In genomic region chr20:63275825-63276224, GRCh38 we compare ENCODE assay signal across 18 cellular contexts. TPM values are rescaled to one million over a fixed set of nuclear protein-coding genes. Genes with fewer than 3 reads are reported as not detected.
A peak's percentile ranks its signal among the peaks of the same experiment; 100 is the strongest.
DNase-seq lines count a peak whose midpoint lies in the region; ATAC-seq, FAIRE-seq and TF ChIP-seq lines count a peak whose summit lies in the region.
"Had no signal": no experiment of that assay in that cellular context is flagged by ENCODE, and none has a peak within 500 bp of the region (broad histone marks: within the 10 kb centered on the region; RNA-seq: fewer than 3 reads in every experiment).

No MANE protein-coding gene starts in this region.

- TF ChIP-seq POLR2A in HepG2 (IDR thresholded peaks at IDR 0.05; ENCODE audit: insufficient read depth in 1 of 2, low read depth in 2 of 2, low read length in 2 of 2) (no peak), right lobe of liver (IDR thresholded peaks at IDR 0.05) (no peak)

- no peak overlapping the region for H3K4me2 ChIP-seq in HepG2 (ENCODE audit: low read depth, low read length)
- H3K4me2 ChIP-seq: A549 had no signal

- no peak for FAIRE-seq in HepG2 (lab: Jason Lieb, UNC)
- FAIRE-seq: A549, GM12892, H1 had no signal

- H3K36me3 Mint-ChIP-seq in nephron (ENCODE audit: low read depth) (peaks cover 16% of the 10 kb centered on the region), type B pancreatic cell (no peaks in the 10 kb centered on the region)

- ATAC-seq in HepG2 (no peak), right lobe of liver (no peak), GM19035 (IDR thresholded peaks at IDR 0.05; ENCODE audit: unreplicated experiment) (no peak)
- ATAC-seq: A549 had no signal

- no TSS peak for BruUV-seq in HepG2 (replicated peaks; lab: Mats Ljungman, UMichigan)

- 98% methylated on average over 18 of the region's 18 CpGs for WGBS in HepG2 (ENCODE audit: low lambda C conversion rate)
- WGBS in right lobe of liver (ENCODE audit: insufficient coverage, low coverage, low lambda C conversion rate, missing lambda C conversion rate), result 90% methylated on average over 2 of the region's 18 CpGs

- no peaks in the 10 kb centered on the region; a peak in 1 of 5 replicates for H3K27me3 ChIP-seq in HepG2 (ENCODE audit: control insufficient read depth in 1 of 2, insufficient read depth in 2 of 2, low read length in 2 of 2)
- no peaks in the 10 kb centered on the region for H3K27me3 ChIP-seq in right lobe of liver

- H3K9me3 ChIP-seq in HepG2 (ENCODE audit: low read length), result no peaks in the 10 kb centered on the region
- no peaks in the 10 kb centered on the region for H3K9me3 ChIP-seq in right lobe of liver
- H3K9me3 ChIP-seq: A549 had no signal

- H3K4me1 ChIP-seq in HepG2 (ENCODE audit: insufficient read depth, low read length) (peaks cover 20% of the 10 kb centered on the region), right lobe of liver (peaks cover 0 to 13% (median 6%) of the 10 kb centered on the region in 4 donors)

- POLR2A ChIA-PET in HepG2 (lab: Yijun Ruan, JAX), result no interaction called here

- no peak overlapping the region for H3K4me3 ChIP-seq in HepG2 (replicated peaks in 1 of 3; ENCODE audit: insufficient read depth in 1 of 3, low read depth in 2 of 3, low read length in 3 of 3)
- H3K4me3 ChIP-seq in right lobe of liver, result no peak overlapping the region
- H3K4me3 ChIP-seq: A549 had no signal

- TF ChIP-seq CTCF in HepG2 (CRISPR knock-in tag; IDR thresholded peaks at IDR 0.05) (no peak), right lobe of liver (IDR thresholded peaks at IDR 0.05) (no peak), nephron (IDR thresholded peaks at IDR 0.05; ENCODE audit: unreplicated experiment in 3 of 3) (no peak), type B pancreatic cell (conservative IDR thresholded peaks at IDR 0.05) (no peak)

- TF ChIP-seq RAD21 in HepG2 (CRISPR knock-in tag; IDR thresholded peaks at IDR 0.05), result no peak

- H3K4me3 Mint-ChIP-seq in nephron, result peak overlapping the region; percentile 42 to 85 (median 77)
- peak overlapping the region; percentile 55 for H3K4me3 Mint-ChIP-seq in type B pancreatic cell

- no peaks in the 10 kb centered on the region for H3K27me3 Mint-ChIP-seq in nephron (ENCODE audit: low read depth)
- no peaks in the 10 kb centered on the region for H3K27me3 Mint-ChIP-seq in type B pancreatic cell
- H3K27me3 Mint-ChIP-seq: CD4-positive, alpha-beta memory T cell had no signal

- H3K27ac ChIP-seq in HepG2 (ENCODE audit: extremely low read length, insufficient read depth, low read length), result no peak overlapping the region
- H3K27ac ChIP-seq in right lobe of liver, result no peak overlapping the region
- H3K27ac ChIP-seq: 22Rv1, C4-2B had no signal

- TF ChIP-seq EP300 in HepG2 (IDR thresholded peaks at IDR 0.05; ENCODE audit: low read depth in 2 of 2, low read length in 2 of 2), result no peak
- TF ChIP-seq EP300 in HepG2 (CRISPR knock-in tag; IDR thresholded peaks at IDR 0.05; ENCODE audit: borderline replicate concordance), result no peak

- intact Hi-C loops in HepG2 (cut with micrococcal nuclease; ENCODE audit: unreplicated experiment), result no loop called here
- intact Hi-C loops in right lobe of liver (cut with DNase I), result loop anchor here in 1 of 2 donors (5.0 kb wide), 1 partner anchor 406 kb away; no protein-coding TSS in a partner anchor

- CTCF ChIA-PET in HepG2 (lab: Yijun Ruan, JAX; ENCODE audit: low intra/inter-chr PET ratio, low total read pairs), result no interaction called here

- peaks cover 40 to 57% of the 10 kb centered on the region in 2 experiments for H3K36me3 ChIP-seq in HepG2 (replicated peaks in 1 of 2; ENCODE audit: control insufficient read depth in 1 of 2, insufficient read depth in 2 of 2, low read length in 2 of 2)
- peaks cover 0 to 31% (median 6%) of the 10 kb centered on the region in 4 donors for H3K36me3 ChIP-seq in right lobe of liver

- peaks cover 41% of the 10 kb centered on the region for H3K79me2 ChIP-seq in HepG2 (ENCODE audit: insufficient read depth, low read length)

- in situ Hi-C loops in HepG2 (cut with HindIII; ENCODE audit: extremely low pct_ligation_motif_present, low pct_unique_long_range_greater_than_20kb), result no loop called here

- no peak overlapping the region for H2AFZ ChIP-seq in HepG2 (ENCODE audit: low read length)

- H4K20me1 ChIP-seq in HepG2 (ENCODE audit: insufficient read depth, low read length), result peaks cover 33% of the 10 kb centered on the region

- H3K27ac Mint-ChIP-seq in nephron (no peak overlapping the region), type B pancreatic cell (no peak overlapping the region)
- H3K27ac Mint-ChIP-seq: H9 had no signal

- DNase-seq in HepG2 (ENCODE audit: low spot score) (no peak), right lobe of liver (no peak), type B pancreatic cell (ENCODE audit: extremely low spot score, unreplicated experiment) (no peak), NCI-H2196 (lab: John Stamatoyannopoulos, UW; ENCODE audit: unreplicated experiment) (no peak)
- DNase-seq: AML-193; CD4-positive, alpha-beta memory T cell; DMS153; DMS79; GDM1; H9 had no signal

- no peaks in the 10 kb centered on the region for H3K9me3 Mint-ChIP-seq in nephron
- H3K9me3 Mint-ChIP-seq in type B pancreatic cell, result no peaks in the 10 kb centered on the region
- H3K9me3 Mint-ChIP-seq: CD4-positive, alpha-beta memory T cell; H9 had no signal

- H3K4me1 Mint-ChIP-seq in nephron (peaks cover 30% of the 10 kb centered on the region), type B pancreatic cell (ENCODE audit: unreplicated experiment) (peaks cover 23% of the 10 kb centered on the region)

- H3K9ac ChIP-seq in HepG2 (ENCODE audit: insufficient read depth, low read depth, low read length), result no peak overlapping the region

RNA-seq across cellular contexts. Expression of gene ARFGAP1, which starts 3.2 kb away (rescaled TPM):
- total RNA-seq in HepG2 (2016; rRNA removed; fragmentation: Illumina TruSeq; extraction: Trizol), result 51.4 and 132 TPM in 2 replicates
- total RNA-seq in HepG2 (2016; cell fraction: cytosol; rRNA removed; fragmentation: Illumina TruSeq; extraction: Trizol; ENCODE audit: low read depth), result 32.3 and 33.5 TPM in 2 replicates
- 44.4 and 147 TPM in 2 replicates for total RNA-seq in HepG2 (2016; cell fraction: insoluble cytoplasmic fraction; rRNA removed; fragmentation: Illumina TruSeq; extraction: Trizol)
- total RNA-seq in HepG2 (2016; cell fraction: membrane; rRNA removed; fragmentation: Illumina TruSeq; extraction: Trizol), result 36.6 and 38.2 TPM in 2 replicates
- 173 and 206 TPM in 2 replicates for total RNA-seq in HepG2 (2016; cell fraction: nucleus; rRNA removed; fragmentation: Illumina TruSeq; extraction: Trizol)
- polyA plus RNA-seq in HepG2 (2011; rRNA removed), result 132 and 173 TPM in 2 replicates
- polyA plus RNA-seq in HepG2 (2011; cell fraction: cytosol; rRNA removed), result 40.1 and 86.0 TPM in 2 replicates
- polyA plus RNA-seq in HepG2 (2011; cell fraction: nucleus; rRNA removed), result 1,804 and 3,077 TPM in 2 replicates
- 112 and 149 TPM in 2 replicates for polyA plus RNA-seq in HepG2 (2012)
- 5.1 and 5.7 TPM in 2 replicates for polyA plus RNA-seq in HepG2 (2016; cell fraction: cytosol; fragmentation: Illumina TruSeq; extraction: Trizol; ENCODE audit: low read depth)
- 47.2 and 54.2 TPM in 2 replicates for polyA plus RNA-seq in HepG2 (2016; cell fraction: insoluble cytoplasmic fraction; fragmentation: Illumina TruSeq; extraction: Trizol; ENCODE audit: low read depth)
- polyA plus RNA-seq in HepG2 (2016; cell fraction: membrane; fragmentation: Illumina TruSeq; extraction: Trizol; ENCODE audit: low read depth), result 13.3 and 16.2 TPM in 2 replicates
- polyA plus RNA-seq in HepG2 (2016; cell fraction: nucleus; fragmentation: Illumina TruSeq; extraction: Trizol; ENCODE audit: insufficient read depth, low read depth), result 572 and 622 TPM in 2 replicates
- polyA minus RNA-seq in HepG2 (2011; rRNA and poly(A)+ RNA removed; ENCODE audit: low replicate concordance), result 69.2 and 278 TPM in 2 replicates
- polyA minus RNA-seq in HepG2 (2011; cell fraction: cytosol; rRNA and poly(A)+ RNA removed), result 47.8 and 61.7 TPM in 2 replicates
- polyA minus RNA-seq in HepG2 (2011; cell fraction: nucleus; rRNA and poly(A)+ RNA removed), result 203 and 232 TPM in 2 replicates
- total RNA-seq in right lobe of liver, result 10 to 100 TPM; 17.4 to 42.8 (median 29.5) TPM
- total RNA-seq in type B pancreatic cell (ENCODE audit: low replicate concordance), result 132 and 141 TPM in 2 replicates

RNA-seq across cellular contexts. Expression of gene COL20A1, which starts 17.2 kb away (rescaled TPM):
- total RNA-seq in HepG2 (2016; rRNA removed; fragmentation: Illumina TruSeq; extraction: Trizol), result not detected in 2 replicates
- not detected in 2 replicates for total RNA-seq in HepG2 (2016; cell fraction: cytosol; rRNA removed; fragmentation: Illumina TruSeq; extraction: Trizol; ENCODE audit: low read depth)
- total RNA-seq in HepG2 (2016; cell fraction: insoluble cytoplasmic fraction; rRNA removed; fragmentation: Illumina TruSeq; extraction: Trizol), result not detected in 2 replicates
- not detected in 2 replicates for total RNA-seq in HepG2 (2016; cell fraction: membrane; rRNA removed; fragmentation: Illumina TruSeq; extraction: Trizol)
- total RNA-seq in HepG2 (2016; cell fraction: nucleus; rRNA removed; fragmentation: Illumina TruSeq; extraction: Trizol), result not detected in 2 replicates
- polyA plus RNA-seq in HepG2 (2011; rRNA removed), result 0.03 TPM in 1 of 2 replicates, not detected in the other
- 0.03 TPM in 1 of 2 replicates, not detected in the other for polyA plus RNA-seq in HepG2 (2011; cell fraction: cytosol; rRNA removed)
- 0.09 and 0.14 TPM in 2 replicates for polyA plus RNA-seq in HepG2 (2011; cell fraction: nucleus; rRNA removed)
- polyA plus RNA-seq in HepG2 (2012), result not detected in 2 replicates
- not detected in 2 replicates for polyA plus RNA-seq in HepG2 (2016; cell fraction: cytosol; fragmentation: Illumina TruSeq; extraction: Trizol; ENCODE audit: low read depth)
- polyA plus RNA-seq in HepG2 (2016; cell fraction: insoluble cytoplasmic fraction; fragmentation: Illumina TruSeq; extraction: Trizol; ENCODE audit: low read depth), result not detected in 2 replicates
- polyA plus RNA-seq in HepG2 (2016; cell fraction: membrane; fragmentation: Illumina TruSeq; extraction: Trizol; ENCODE audit: low read depth), result not detected in 2 replicates
- not detected in 2 replicates for polyA plus RNA-seq in HepG2 (2016; cell fraction: nucleus; fragmentation: Illumina TruSeq; extraction: Trizol; ENCODE audit: insufficient read depth, low read depth)
- polyA minus RNA-seq in HepG2 (2011; rRNA and poly(A)+ RNA removed; ENCODE audit: low replicate concordance), result not detected in 2 replicates
- polyA minus RNA-seq in HepG2 (2011; cell fraction: cytosol; rRNA and poly(A)+ RNA removed), result not detected in 2 replicates
- under 0.01 and 0.12 TPM in 2 replicates for polyA minus RNA-seq in HepG2 (2011; cell fraction: nucleus; rRNA and poly(A)+ RNA removed)
- total RNA-seq in right lobe of liver, result not detected
- total RNA-seq in type B pancreatic cell (ENCODE audit: low replicate concordance), result 0.36 and 0.43 TPM in 2 replicates
- polyA plus RNA-seq: BJ; CD4-positive, alpha-beta memory T cell had no signal

RNA-seq across cellular contexts. Expression of gene NKAIN4, which starts 21.6 kb away (rescaled TPM):
- total RNA-seq in HepG2 (2016; rRNA removed; fragmentation: Illumina TruSeq; extraction: Trizol), result not detected in 2 replicates
- not detected in 2 replicates for total RNA-seq in HepG2 (2016; cell fraction: cytosol; rRNA removed; fragmentation: Illumina TruSeq; extraction: Trizol; ENCODE audit: low read depth)
- total RNA-seq in HepG2 (2016; cell fraction: insoluble cytoplasmic fraction; rRNA removed; fragmentation: Illumina TruSeq; extraction: Trizol), result not detected in 2 replicates
- not detected in 2 replicates for total RNA-seq in HepG2 (2016; cell fraction: membrane; rRNA removed; fragmentation: Illumina TruSeq; extraction: Trizol)
- total RNA-seq in HepG2 (2016; cell fraction: nucleus; rRNA removed; fragmentation: Illumina TruSeq; extraction: Trizol), result not detected in 2 replicates
- polyA plus RNA-seq in HepG2 (2011; rRNA removed), result not detected in 2 replicates
- polyA plus RNA-seq in HepG2 (2011; cell fraction: cytosol; rRNA removed), result not detected in 2 replicates
- not detected in 2 replicates for polyA plus RNA-seq in HepG2 (2011; cell fraction: nucleus; rRNA removed)
- 0.27 TPM in 1 of 2 replicates, not detected in the other for polyA plus RNA-seq in HepG2 (2012)
- polyA plus RNA-seq in HepG2 (2016; cell fraction: cytosol; fragmentation: Illumina TruSeq; extraction: Trizol; ENCODE audit: low read depth), result not detected in 2 replicates
- not detected in 2 replicates for polyA plus RNA-seq in HepG2 (2016; cell fraction: insoluble cytoplasmic fraction; fragmentation: Illumina TruSeq; extraction: Trizol; ENCODE audit: low read depth)
- not detected in 2 replicates for polyA plus RNA-seq in HepG2 (2016; cell fraction: membrane; fragmentation: Illumina TruSeq; extraction: Trizol; ENCODE audit: low read depth)
- polyA plus RNA-seq in HepG2 (2016; cell fraction: nucleus; fragmentation: Illumina TruSeq; extraction: Trizol; ENCODE audit: insufficient read depth, low read depth), result not detected in 2 replicates
- polyA minus RNA-seq in HepG2 (2011; rRNA and poly(A)+ RNA removed; ENCODE audit: low replicate concordance), result not detected in 2 replicates
- polyA minus RNA-seq in HepG2 (2011; cell fraction: cytosol; rRNA and poly(A)+ RNA removed), result not detected in 2 replicates
- not detected in 2 replicates for polyA minus RNA-seq in HepG2 (2011; cell fraction: nucleus; rRNA and poly(A)+ RNA removed)
- total RNA-seq in right lobe of liver, result not detected
- 6.5 and 10.2 TPM in 2 replicates for total RNA-seq in type B pancreatic cell (ENCODE audit: low replicate concordance)
- total RNA-seq: CD4-positive, alpha-beta memory T cell had no signal
- polyA plus RNA-seq: BJ; CD4-positive, alpha-beta memory T cell had no signal

RNA-seq across cellular contexts. Expression of gene BIRC7, which starts 40.1 kb away (rescaled TPM):
- total RNA-seq in HepG2 (2016; rRNA removed; fragmentation: Illumina TruSeq; extraction: Trizol) (0.20 and 0.27 TPM in 2 replicates), right lobe of liver (not detected), type B pancreatic cell (ENCODE audit: low replicate concordance) (1.2 TPM in 1 of 2 replicates, not detected in the other)
- not detected in 2 replicates for total RNA-seq in HepG2 (2016; cell fraction: cytosol; rRNA removed; fragmentation: Illumina TruSeq; extraction: Trizol; ENCODE audit: low read depth)
- total RNA-seq in HepG2 (2016; cell fraction: insoluble cytoplasmic fraction; rRNA removed; fragmentation: Illumina TruSeq; extraction: Trizol), result 0.33 and 0.45 TPM in 2 replicates
- 0.12 and 0.17 TPM in 2 replicates for total RNA-seq in HepG2 (2016; cell fraction: membrane; rRNA removed; fragmentation: Illumina TruSeq; extraction: Trizol)
- 0.28 and 0.53 TPM in 2 replicates for total RNA-seq in HepG2 (2016; cell fraction: nucleus; rRNA removed; fragmentation: Illumina TruSeq; extraction: Trizol)
- polyA plus RNA-seq in HepG2 (2011; rRNA removed), result 5.1 and 8.6 TPM in 2 replicates
- 4.3 and 7.9 TPM in 2 replicates for polyA plus RNA-seq in HepG2 (2011; cell fraction: cytosol; rRNA removed)
- 81.1 and 86.7 TPM in 2 replicates for polyA plus RNA-seq in HepG2 (2011; cell fraction: nucleus; rRNA removed)
- 2.6 and 6.6 TPM in 2 replicates for polyA plus RNA-seq in HepG2 (2012)
- polyA plus RNA-seq in HepG2 (2016; cell fraction: cytosol; fragmentation: Illumina TruSeq; extraction: Trizol; ENCODE audit: low read depth), result 0.14 TPM in 1 of 2 replicates, not detected in the other
- 0.37 TPM in 1 of 2 replicates, not detected in the other for polyA plus RNA-seq in HepG2 (2016; cell fraction: insoluble cytoplasmic fraction; fragmentation: Illumina TruSeq; extraction: Trizol; ENCODE audit: low read depth)
- polyA plus RNA-seq in HepG2 (2016; cell fraction: membrane; fragmentation: Illumina TruSeq; extraction: Trizol; ENCODE audit: low read depth), result 0.29 TPM in 1 of 2 replicates, not detected in the other
- 0.62 and 0.85 TPM in 2 replicates for polyA plus RNA-seq in HepG2 (2016; cell fraction: nucleus; fragmentation: Illumina TruSeq; extraction: Trizol; ENCODE audit: insufficient read depth, low read depth)
- polyA minus RNA-seq in HepG2 (2011; rRNA and poly(A)+ RNA removed; ENCODE audit: low replicate concordance), result 0.37 and 4.3 TPM in 2 replicates
- 2.0 and 2.2 TPM in 2 replicates for polyA minus RNA-seq in HepG2 (2011; cell fraction: cytosol; rRNA and poly(A)+ RNA removed)
- polyA minus RNA-seq in HepG2 (2011; cell fraction: nucleus; rRNA and poly(A)+ RNA removed), result 6.4 and 9.9 TPM in 2 replicates
- total RNA-seq: CD4-positive, alpha-beta memory T cell; H9 had no signal
- polyA plus RNA-seq: BJ; CD4-positive, alpha-beta memory T cell had no signal

RNA-seq across cellular contexts. Expression of gene YTHDF1, which starts 59.9 kb away (rescaled TPM):
- total RNA-seq in HepG2 (2016; rRNA removed; fragmentation: Illumina TruSeq; extraction: Trizol) (37.7 and 39.8 TPM in 2 replicates), right lobe of liver (10 to 100 TPM; 16.4 to 23.6 (median 21.1) TPM), type B pancreatic cell (ENCODE audit: low replicate concordance) (50.4 and 55.6 TPM in 2 replicates)
- total RNA-seq in HepG2 (2016; cell fraction: cytosol; rRNA removed; fragmentation: Illumina TruSeq; extraction: Trizol; ENCODE audit: low read depth), result 15.1 and 15.2 TPM in 2 replicates
- total RNA-seq in HepG2 (2016; cell fraction: insoluble cytoplasmic fraction; rRNA removed; fragmentation: Illumina TruSeq; extraction: Trizol), result 35.8 and 37.7 TPM in 2 replicates
- total RNA-seq in HepG2 (2016; cell fraction: membrane; rRNA removed; fragmentation: Illumina TruSeq; extraction: Trizol), result 41.8 and 42.4 TPM in 2 replicates
- 28.2 and 31.2 TPM in 2 replicates for total RNA-seq in HepG2 (2016; cell fraction: nucleus; rRNA removed; fragmentation: Illumina TruSeq; extraction: Trizol)
- 34.5 and 36.4 TPM in 2 replicates for polyA plus RNA-seq in HepG2 (2011; rRNA removed)
- polyA plus RNA-seq in HepG2 (2011; cell fraction: cytosol; rRNA removed), result 27.2 and 28.5 TPM in 2 replicates
- 36.7 and 41.9 TPM in 2 replicates for polyA plus RNA-seq in HepG2 (2011; cell fraction: nucleus; rRNA removed)
- 36.8 and 38.5 TPM in 2 replicates for polyA plus RNA-seq in HepG2 (2012)
- polyA plus RNA-seq in HepG2 (2016; cell fraction: cytosol; fragmentation: Illumina TruSeq; extraction: Trizol; ENCODE audit: low read depth), result 9.5 and 11.3 TPM in 2 replicates
- polyA plus RNA-seq in HepG2 (2016; cell fraction: insoluble cytoplasmic fraction; fragmentation: Illumina TruSeq; extraction: Trizol; ENCODE audit: low read depth), result 51.6 and 60.0 TPM in 2 replicates
- 29.6 and 31.9 TPM in 2 replicates for polyA plus RNA-seq in HepG2 (2016; cell fraction: membrane; fragmentation: Illumina TruSeq; extraction: Trizol; ENCODE audit: low read depth)
- polyA plus RNA-seq in HepG2 (2016; cell fraction: nucleus; fragmentation: Illumina TruSeq; extraction: Trizol; ENCODE audit: insufficient read depth, low read depth), result 75.9 and 78.1 TPM in 2 replicates
- polyA minus RNA-seq in HepG2 (2011; rRNA and poly(A)+ RNA removed; ENCODE audit: low replicate concordance), result 40.3 and 47.9 TPM in 2 replicates
- 30.1 and 32.4 TPM in 2 replicates for polyA minus RNA-seq in HepG2 (2011; cell fraction: cytosol; rRNA and poly(A)+ RNA removed)
- polyA minus RNA-seq in HepG2 (2011; cell fraction: nucleus; rRNA and poly(A)+ RNA removed), result 17.8 and 21.1 TPM in 2 replicates
